Comparison of ENCODE assay signal across 1 cellular context in the genomic region with DNA sequence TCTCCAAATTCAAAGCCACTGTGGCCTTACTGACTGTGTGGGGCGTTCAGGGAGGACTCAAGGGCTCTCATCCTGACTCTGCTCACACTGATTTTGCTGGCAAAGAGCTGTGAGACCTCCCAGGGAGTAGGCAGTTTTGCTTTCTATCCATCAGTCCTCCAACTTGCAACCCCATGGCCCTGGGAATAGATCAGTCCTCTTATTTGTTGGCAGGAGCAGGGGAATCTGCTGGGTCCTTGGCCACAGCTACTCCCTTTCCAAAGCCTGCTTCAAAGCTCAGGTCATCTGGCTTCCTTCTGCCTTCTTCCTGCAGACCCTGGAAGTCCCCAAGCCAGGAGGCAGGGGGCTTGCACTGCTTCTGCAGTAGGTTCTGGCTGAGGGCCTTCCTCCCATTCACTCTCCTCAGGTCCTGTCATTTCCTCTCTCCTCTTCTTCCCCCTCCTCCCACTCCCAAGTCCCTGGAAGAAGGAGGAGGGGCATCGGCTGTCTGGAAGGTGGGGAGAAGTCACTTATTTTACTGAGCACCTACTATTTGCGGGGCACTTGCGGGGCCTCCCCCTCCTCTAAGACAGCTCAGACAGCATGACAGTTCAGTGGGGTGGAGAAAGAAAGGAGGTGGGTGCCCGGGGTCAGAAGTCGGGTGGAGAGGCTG.
A peak's percentile ranks its signal among the peaks of the same experiment; 100 is the strongest.
TF ChIP-seq lines count a peak whose summit lies in the region.

No MANE protein-coding gene starts in this region.

TF ChIP-seq in HEK293, 187 proteins besides CTCF, POLR2A, EP300 and RAD21 (continued from another document):
- TF ChIP-seq, protein P1, sequence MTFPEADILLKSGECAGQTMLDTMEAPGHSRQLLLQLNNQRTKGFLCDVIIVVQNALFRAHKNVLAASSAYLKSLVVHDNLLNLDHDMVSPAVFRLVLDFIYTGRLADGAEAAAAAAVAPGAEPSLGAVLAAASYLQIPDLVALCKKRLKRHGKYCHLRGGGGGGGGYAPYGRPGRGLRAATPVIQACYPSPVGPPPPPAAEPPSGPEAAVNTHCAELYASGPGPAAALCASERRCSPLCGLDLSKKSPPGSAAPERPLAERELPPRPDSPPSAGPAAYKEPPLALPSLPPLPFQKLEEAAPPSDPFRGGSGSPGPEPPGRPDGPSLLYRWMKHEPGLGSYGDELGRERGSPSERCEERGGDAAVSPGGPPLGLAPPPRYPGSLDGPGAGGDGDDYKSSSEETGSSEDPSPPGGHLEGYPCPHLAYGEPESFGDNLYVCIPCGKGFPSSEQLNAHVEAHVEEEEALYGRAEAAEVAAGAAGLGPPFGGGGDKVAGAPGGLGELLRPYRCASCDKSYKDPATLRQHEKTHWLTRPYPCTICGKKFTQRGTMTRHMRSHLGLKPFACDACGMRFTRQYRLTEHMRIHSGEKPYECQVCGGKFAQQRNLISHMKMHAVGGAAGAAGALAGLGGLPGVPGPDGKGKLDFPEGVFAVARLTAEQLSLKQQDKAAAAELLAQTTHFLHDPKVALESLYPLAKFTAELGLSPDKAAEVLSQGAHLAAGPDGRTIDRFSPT (tag by site-specific recombination; IDR thresholded peaks at IDR 0.05): no peak
- peak; percentile 75; the same call in 1 of the 2 replicates for TF ChIP-seq ZNF394 (tag by site-specific recombination; IDR thresholded peaks at IDR 0.05; ENCODE audit: borderline replicate concordance)
- peak; percentile 28; the same call in 1 of the 2 replicates for TF ChIP-seq IKZF3 (tag by site-specific recombination; IDR thresholded peaks at IDR 0.05)
- TF ChIP-seq ZNF302 (tag by site-specific recombination; IDR thresholded peaks at IDR 0.05; ENCODE audit: low read depth): no peak
- TF ChIP-seq ZNF76 (tag by site-specific recombination; IDR thresholded peaks at IDR 0.05; ENCODE audit: borderline replicate concordance, low read depth): no peak
- TF ChIP-seq, protein P2, sequence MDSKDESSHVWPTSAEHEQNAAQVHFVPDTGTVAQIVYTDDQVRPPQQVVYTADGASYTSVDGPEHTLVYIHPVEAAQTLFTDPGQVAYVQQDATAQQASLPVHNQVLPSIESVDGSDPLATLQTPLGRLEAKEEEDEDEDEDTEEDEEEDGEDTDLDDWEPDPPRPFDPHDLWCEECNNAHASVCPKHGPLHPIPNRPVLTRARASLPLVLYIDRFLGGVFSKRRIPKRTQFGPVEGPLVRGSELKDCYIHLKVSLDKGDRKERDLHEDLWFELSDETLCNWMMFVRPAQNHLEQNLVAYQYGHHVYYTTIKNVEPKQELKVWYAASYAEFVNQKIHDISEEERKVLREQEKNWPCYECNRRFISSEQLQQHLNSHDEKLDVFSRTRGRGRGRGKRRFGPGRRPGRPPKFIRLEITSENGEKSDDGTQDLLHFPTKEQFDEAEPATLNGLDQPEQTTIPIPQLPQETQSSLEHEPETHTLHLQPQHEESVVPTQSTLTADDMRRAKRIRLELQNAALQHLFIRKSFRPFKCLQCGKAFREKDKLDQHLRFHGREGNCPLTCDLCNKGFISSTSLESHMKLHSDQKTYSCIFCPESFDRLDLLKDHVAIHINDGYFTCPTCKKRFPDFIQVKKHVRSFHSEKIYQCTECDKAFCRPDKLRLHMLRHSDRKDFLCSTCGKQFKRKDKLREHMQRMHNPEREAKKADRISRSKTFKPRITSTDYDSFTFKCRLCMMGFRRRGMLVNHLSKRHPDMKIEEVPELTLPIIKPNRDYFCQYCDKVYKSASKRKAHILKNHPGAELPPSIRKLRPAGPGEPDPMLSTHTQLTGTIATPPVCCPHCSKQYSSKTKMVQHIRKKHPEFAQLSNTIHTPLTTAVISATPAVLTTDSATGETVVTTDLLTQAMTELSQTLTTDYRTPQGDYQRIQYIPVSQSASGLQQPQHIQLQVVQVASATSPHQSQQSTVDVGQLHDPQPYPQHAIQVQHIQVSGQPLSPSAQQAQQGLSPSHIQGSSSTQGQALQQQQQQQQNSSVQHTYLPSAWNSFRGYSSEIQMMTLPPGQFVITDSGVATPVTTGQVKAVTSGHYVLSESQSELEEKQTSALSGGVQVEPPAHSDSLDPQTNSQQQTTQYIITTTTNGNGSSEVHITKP (tag by site-specific recombination; IDR thresholded peaks at IDR 0.05): peak; percentile 60
- no peak for TF ChIP-seq SALL2 (tag by site-specific recombination; IDR thresholded peaks at IDR 0.05; ENCODE audit: borderline replicate concordance)
- TF ChIP-seq ZNF391 (tag by site-specific recombination; IDR thresholded peaks at IDR 0.05; ENCODE audit: borderline replicate concordance, low read depth): no peak
- TF ChIP-seq ZFHX2 (tag by site-specific recombination; conservative IDR thresholded peaks at IDR 0.05): peak; percentile 57; the same call in 1 of the 2 replicates
- TF ChIP-seq, protein P3, sequence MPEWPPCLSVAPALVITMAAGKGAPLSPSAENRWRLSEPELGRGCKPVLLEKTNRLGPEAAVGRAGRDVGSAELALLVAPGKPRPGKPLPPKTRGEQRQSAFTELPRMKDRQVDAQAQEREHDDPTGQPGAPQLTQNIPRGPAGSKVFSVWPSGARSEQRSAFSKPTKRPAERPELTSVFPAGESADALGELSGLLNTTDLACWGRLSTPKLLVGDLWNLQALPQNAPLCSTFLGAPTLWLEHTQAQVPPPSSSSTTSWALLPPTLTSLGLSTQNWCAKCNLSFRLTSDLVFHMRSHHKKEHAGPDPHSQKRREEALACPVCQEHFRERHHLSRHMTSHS (tag by site-specific recombination; IDR thresholded peaks at IDR 0.05): no peak
- TF ChIP-seq ZNF366 (tag by site-specific recombination; conservative IDR thresholded peaks at IDR 0.05): no peak
- TF ChIP-seq ZNF571 (tag by site-specific recombination; IDR thresholded peaks at IDR 0.05): no peak
- no peak for TF ChIP-seq ZFP37 (tag by site-specific recombination; IDR thresholded peaks at IDR 0.05)
- TF ChIP-seq, protein P4, sequence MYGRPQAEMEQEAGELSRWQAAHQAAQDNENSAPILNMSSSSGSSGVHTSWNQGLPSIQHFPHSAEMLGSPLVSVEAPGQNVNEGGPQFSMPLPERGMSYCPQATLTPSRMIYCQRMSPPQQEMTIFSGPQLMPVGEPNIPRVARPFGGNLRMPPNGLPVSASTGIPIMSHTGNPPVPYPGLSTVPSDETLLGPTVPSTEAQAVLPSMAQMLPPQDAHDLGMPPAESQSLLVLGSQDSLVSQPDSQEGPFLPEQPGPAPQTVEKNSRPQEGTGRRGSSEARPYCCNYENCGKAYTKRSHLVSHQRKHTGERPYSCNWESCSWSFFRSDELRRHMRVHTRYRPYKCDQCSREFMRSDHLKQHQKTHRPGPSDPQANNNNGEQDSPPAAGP (tag by site-specific recombination; IDR thresholded peaks at IDR 0.05): peak; percentile 14; the same call in 1 of the 2 replicates
